ENCODE assay signal across 24 cellular contexts in the genomic region with DNA sequence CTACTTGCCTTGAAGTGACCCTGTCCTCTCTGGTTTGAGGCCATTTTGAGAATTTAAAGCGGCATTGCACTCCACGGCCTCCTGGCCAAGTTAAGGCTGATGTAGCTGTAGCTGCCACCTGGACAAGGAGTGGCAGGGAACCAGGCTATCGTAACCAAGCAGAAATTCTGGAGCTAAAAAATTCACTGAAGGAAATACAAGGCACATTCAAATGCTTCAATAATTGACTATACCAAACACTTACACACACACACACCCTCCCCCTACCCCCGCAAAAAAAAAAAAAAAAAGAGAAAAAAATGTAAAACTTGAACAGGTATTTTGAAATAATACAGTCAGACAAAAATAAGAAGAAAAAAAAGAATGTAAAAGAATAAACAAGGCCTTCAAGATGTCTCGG.
A peak's percentile ranks its signal among the peaks of the same experiment; 100 is the strongest.
DNase-seq lines count a peak whose midpoint lies in the region; ATAC-seq, FAIRE-seq and TF ChIP-seq lines count a peak whose summit lies in the region.
"Had no signal": no experiment of that assay in that cellular context is flagged by ENCODE, and none has a peak within 500 bp of the region (broad histone marks: within the 10 kb centered on the region; RNA-seq: fewer than 3 reads in every experiment).

No MANE protein-coding gene starts in this region.

- H3K4me1 Mint-ChIP-seq in GM23338 = no peaks in the 10 kb centered on the region
- H3K4me1 Mint-ChIP-seq: B cell had no signal

- H3K79me2 ChIP-seq in GM23338 (replicated peaks; ENCODE audit: insufficient read depth) = no peaks in the 10 kb centered on the region
- H3K79me2 ChIP-seq in K562 (ENCODE audit: control insufficient read depth, insufficient read depth, low read length) = no peaks in the 10 kb centered on the region

- no peak overlapping the region for H3K9ac ChIP-seq in K562 (ENCODE audit: insufficient read depth in 1 of 2, low read depth in 2 of 2, low read length in 2 of 2)
- no peak overlapping the region for H3K9ac ChIP-seq in kidney (ENCODE audit: low read length in 2 of 2)
- H3K9ac ChIP-seq: BLaER1 treated with 17β-estradiol and CSF1 and Interleukin-3, amounts not matched to agents 10 nM and 100 nM had no signal

- no peaks in the 10 kb centered on the region for H3K27me3 Mint-ChIP-seq in GM23338 (ENCODE audit: insufficient read depth, low read depth, poor library complexity)
- H3K27me3 Mint-ChIP-seq: B cell; CD4-positive, alpha-beta T cell had no signal

- intact Hi-C loops in K562 (cut with micrococcal nuclease) = no loop called here
- intact Hi-C loops in kidney (cut with DNase I) = no loop called here

- no peak overlapping the region for H3K4me3 Mint-ChIP-seq in GM23338
- H3K4me3 Mint-ChIP-seq: B cell; CD4-positive, alpha-beta T cell; CD8-positive, alpha-beta T cell had no signal

- no peaks in the 10 kb centered on the region for H3K9me1 ChIP-seq in K562 (ENCODE audit: control insufficient read depth, insufficient read depth, low read length)

- no peaks in the 10 kb centered on the region for H3F3A ChIP-seq in GM23338 (replicated peaks; ENCODE audit: low read depth)

- no peaks in the 10 kb centered on the region for H3K4me1 ChIP-seq in GM23338 (ENCODE audit: insufficient read depth)
- H3K4me1 ChIP-seq in K562 (replicated peaks in 1 of 2; ENCODE audit: control insufficient read depth in 2 of 2, insufficient read depth in 2 of 2, low read length in 2 of 2) = no peaks in the 10 kb centered on the region
- no peaks in the 10 kb centered on the region for H3K4me1 ChIP-seq in kidney (ENCODE audit: control insufficient read depth in 1 of 2, insufficient read depth in 1 of 2, low read depth in 1 of 2, low read length in 2 of 2)
- H3K4me1 ChIP-seq: A549; BLaER1 treated with 17β-estradiol and CSF1 and Interleukin-3, amounts not matched to agents 10 nM and 100 nM; Caco-2 had no signal

- H3K27ac Mint-ChIP-seq in GM23338 = peak overlapping the region; percentile 43; the same call in 1 of the 2 replicates
- H3K27ac Mint-ChIP-seq: B cell; CD4-positive, alpha-beta T cell; CD8-positive, alpha-beta T cell had no signal

- H4K20me1 ChIP-seq in GM23338 (replicated peaks; ENCODE audit: insufficient read depth) (no peaks in the 10 kb centered on the region), K562 (replicated peaks; ENCODE audit: control insufficient read depth, insufficient read depth, low read length) (no peaks in the 10 kb centered on the region)
- H4K20me1 ChIP-seq: BLaER1 treated with 17β-estradiol and CSF1 and Interleukin-3, amounts not matched to agents 10 nM and 100 nM had no signal

- 0 out of 3 replicates have a peak, but pooled peaks cover 3% of the 10 kb centered on the region for H3K36me3 Mint-ChIP-seq in GM23338 (ENCODE audit: low read depth)
- H3K36me3 Mint-ChIP-seq: CD8-positive, alpha-beta T cell had no signal

- CTCF ChIA-PET in K562 (lab: Yijun Ruan, JAX; ENCODE audit: low intra/inter-chr PET ratio) = no interaction called here

- POLR2A ChIA-PET in K562 (lab: Yijun Ruan, JAX) = no interaction called here

- peak; percentile 20 for DNase-seq in DMS 273 (lab: John Stamatoyannopoulos, UW; ENCODE audit: unreplicated experiment)
- no peak for DNase-seq in DMS 273 treated with DMSO at 0.1 percent for 48 hours (lab: John Stamatoyannopoulos, UW)
- DNase-seq in GM23338 (ENCODE audit: low spot score) = no peak
- DNase-seq in K562 (ENCODE audit: extremely low read depth in 1 of 4, low spot score in 3 of 4) = no peak
- DNase-seq in kidney = peak; percentile 34
- no peak for DNase-seq in NCI-H1436 (lab: John Stamatoyannopoulos, UW)
- DNase-seq in NCI-H510A (lab: John Stamatoyannopoulos, UW) = no peak
- DNase-seq in mesenteric fat pad (ENCODE audit: low spot score) = no peak
- DNase-seq: AML-193; Caco-2; Calu3; CD4-positive, alpha-beta T cell; CD8-positive, alpha-beta T cell; DMS79 treated with DMSO at 0.1 percent for 48 hours; GF-D8 had no signal

- WGBS in K562 (ENCODE audit: insufficient coverage, low coverage, missing lambda C conversion rate) = 12% methylated on average over 5 of the region's 5 CpGs

- no peak for ATAC-seq in GM23338
- no peak for ATAC-seq in K562
- ATAC-seq: A549; CD8-positive, alpha-beta T cell had no signal

- no TSS peak for BruUV-seq in K562 (replicated peaks; lab: Mats Ljungman, UMichigan)

- H3K9me3 Mint-ChIP-seq in GM23338 = peaks cover 6% of the 10 kb centered on the region; the same call in 1 of the 3 replicates

- no peak overlapping the region for H3K4me3 ChIP-seq in GM23338
- no peak overlapping the region for H3K4me3 ChIP-seq in K562
- H3K4me3 ChIP-seq in kidney (ENCODE audit: low read length in 2 of 2) = no peak overlapping the region
- H3K4me3 ChIP-seq: A549; BLaER1 treated with 17β-estradiol and CSF1 and Interleukin-3, amounts not matched to agents 10 nM and 100 nM had no signal

- no peak for FAIRE-seq in K562 (lab: Jason Lieb, UNC)
- no peak for FAIRE-seq in kidney (lab: Jason Lieb, UNC)
- FAIRE-seq: A549, D721Med, G401.6, GM12891, GM19239 had no signal

- no peaks in the 10 kb centered on the region for H3K27me3 ChIP-seq in GM23338 (ENCODE audit: insufficient read depth)
- H3K27me3 ChIP-seq in K562 (ENCODE audit: control insufficient read depth in 2 of 2, insufficient read depth in 2 of 2, low read length in 2 of 2) = no peaks in the 10 kb centered on the region
- H3K27me3 ChIP-seq: BLaER1 treated with 17β-estradiol and CSF1 and Interleukin-3, amounts not matched to agents 10 nM and 100 nM had no signal

- H3K9me3 ChIP-seq in K562 (replicated peaks; ENCODE audit: control insufficient read depth, insufficient read depth, low read depth, low read length) = no peaks in the 10 kb centered on the region
- H3K9me3 ChIP-seq in kidney (ENCODE audit: control insufficient read depth in 1 of 2, low read length in 2 of 2) = peaks cover 0 to 2% of the 10 kb centered on the region in 2 donors
- H3K9me3 ChIP-seq: Caco-2 had no signal

- no peak for TF ChIP-seq RAD21 in K562 (CRISPR knock-in tag; conservative IDR thresholded peaks at IDR 0.05 in 1 of 2, IDR thresholded peaks at IDR 0.05 in 1 of 2)

- no peak overlapping the region for H3K4me2 ChIP-seq in GM23338
- no peak overlapping the region for H3K4me2 ChIP-seq in K562 (ENCODE audit: insufficient read depth, low read length)
- H3K4me2 ChIP-seq: A549; BLaER1 treated with 17β-estradiol and CSF1 and Interleukin-3, amounts not matched to agents 10 nM and 100 nM had no signal

- in situ Hi-C loops in K562 (cut with MboI) = no loop called here

- H2AFZ ChIP-seq in GM23338 = peak overlapping the region; percentile 64
- H2AFZ ChIP-seq in K562 (ENCODE audit: low read depth, low read length) = no peak overlapping the region

- H3K27ac ChIP-seq in GM23338 (ENCODE audit: low read depth) (no peak overlapping the region), K562 (ENCODE audit: extremely low read depth, low read depth, low read length) (no peak overlapping the region), kidney (ENCODE audit: low read depth in 2 of 2, low read length in 2 of 2) (no peak overlapping the region)
- H3K27ac ChIP-seq: 22Rv1; A549; BLaER1 treated with 17β-estradiol and CSF1 and Interleukin-3, amounts not matched to agents 10 nM and 100 nM; C4-2B had no signal

- TF ChIP-seq POLR2A in K562 (conservative IDR thresholded peaks at IDR 0.05) = no peak

- TF ChIP-seq CTCF in GM23338 (conservative IDR thresholded peaks at IDR 0.05; ENCODE audit: low read depth in 2 of 2) (no peak), K562 (IDR thresholded peaks at IDR 0.05 in 2 of 3, conservative IDR thresholded peaks at IDR 0.05 in 1 of 3; ENCODE audit: insufficient read depth in 2 of 3, low read depth in 1 of 3, low read length in 3 of 3) (no peak), kidney (IDR thresholded peaks at IDR 0.05; ENCODE audit: borderline replicate concordance, extremely low read depth, insufficient read depth) (no peak)

- TF ChIP-seq EP300 in K562 (IDR thresholded peaks at IDR 0.05; ENCODE audit: low read length) = no peak

- H3K36me3 ChIP-seq in GM23338 (ENCODE audit: insufficient read depth) (no peaks in the 10 kb centered on the region), K562 (ENCODE audit: control insufficient read depth, insufficient read depth, low read length) (no peaks in the 10 kb centered on the region), kidney (ENCODE audit: control insufficient read depth in 1 of 2, insufficient read depth in 2 of 2, low read length in 2 of 2) (no peaks in the 10 kb centered on the region)
- H3K36me3 ChIP-seq: BLaER1 treated with 17β-estradiol and CSF1 and Interleukin-3, amounts not matched to agents 10 nM and 100 nM had no signal

- no peaks in the 10 kb centered on the region for H3K9me2 ChIP-seq in GM23338 (ENCODE audit: insufficient read depth)

TF ChIP-seq in GM23338, 12 proteins besides CTCF, POLR2A, EP300 and RAD21 (continues in another document):
- no peak for TF ChIP-seq NANOG (IDR thresholded peaks at IDR 0.05; ENCODE audit: borderline replicate concordance)
- TF ChIP-seq ZNF331 (CRISPR knock-in tag; IDR thresholded peaks at IDR 0.05; ENCODE audit: low read depth) = no peak
- no peak for TF ChIP-seq POLR2AphosphoS5 (IDR thresholded peaks at IDR 0.05; ENCODE audit: low read depth)

TF ChIP-seq in K562, 482 proteins besides CTCF, POLR2A, EP300 and RAD21:
- no peak for TF ChIP-seq JUNB (CRISPR knock-in tag; conservative IDR thresholded peaks at IDR 0.05)
- no peak for TF ChIP-seq KDM5B (IDR thresholded peaks at IDR 0.05; ENCODE audit: insufficient replicate concordance, low read depth, low read length)
- TF ChIP-seq CBX3 (IDR thresholded peaks at IDR 0.05; ENCODE audit: borderline replicate concordance in 1 of 2, low read length in 2 of 2) = 0 out of 3 replicates have a peak, but pooled peaks of 1 of the 2 experiments have one; percentile 26
- 0 out of 4 replicates have a peak, but pooled peaks of 1 of the 2 experiments have one; percentile 17 for TF ChIP-seq TRIM24 (IDR thresholded peaks at IDR 0.05)
- TF ChIP-seq RBFOX2 (IDR thresholded peaks at IDR 0.05; ENCODE audit: low read depth, low read length) = no peak
- TF ChIP-seq TRIM28 (IDR thresholded peaks at IDR 0.05) = peak; percentile 56; the same call in 1 of the 2 replicates

Comparison
In these comparisons a context has a peak if more than half of its experiments do, and no peak if none do; other contexts are left out.
1. DNase-seq: peak in DMS 273 (single experiment) and kidney (single experiment); none in DMS 273 treated with DMSO at 0.1 percent for 48 hours (single experiment), GM23338 (single experiment), K562 (0 of 4), NCI-H1436 (single experiment), NCI-H510A (single experiment) and mesenteric fat pad (single experiment).